ENCODE assay signal across 15 cellular contexts in the genomic region with DNA sequence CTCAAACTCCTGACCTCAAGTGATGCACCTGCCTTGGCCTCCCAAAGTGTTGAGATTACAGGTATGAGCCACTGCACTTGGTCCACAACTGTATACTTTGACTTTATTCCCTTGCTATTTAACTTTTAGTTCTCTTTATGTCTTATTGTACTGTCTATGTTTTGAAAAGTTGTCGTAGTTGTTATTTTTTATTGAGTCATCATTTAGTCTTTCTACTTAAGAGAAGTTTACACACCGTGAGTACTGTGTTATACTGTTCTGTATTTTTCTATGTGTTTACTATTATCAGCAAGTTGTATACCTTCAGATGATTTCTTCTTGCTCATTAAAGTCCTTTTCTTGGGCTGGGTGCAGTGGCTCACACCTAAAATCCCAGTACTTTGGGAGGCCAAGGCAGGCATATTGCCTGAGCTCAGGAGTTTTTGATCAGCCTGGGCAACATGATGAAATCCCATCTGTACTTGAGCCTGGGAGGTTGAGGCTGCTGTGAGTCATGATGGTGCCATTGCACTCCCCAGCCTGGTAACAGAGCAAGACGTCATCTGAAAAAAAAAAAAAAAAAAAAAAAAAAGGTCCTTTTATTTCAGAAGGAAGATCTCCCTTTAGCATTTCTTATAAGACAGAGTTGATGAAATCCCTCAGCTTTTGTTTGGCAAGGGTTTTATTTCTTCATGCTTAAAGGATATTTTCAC. TPM values are rescaled to one million over a fixed set of nuclear protein-coding genes. Genes with fewer than 3 reads are reported as not detected.
DNase-seq lines count a peak whose midpoint lies in the region; ATAC-seq and TF ChIP-seq lines count a peak whose summit lies in the region.
"Had no signal": no experiment of that assay in that cellular context is flagged by ENCODE, and none has a peak within 500 bp of the region (broad histone marks: within the 10 kb centered on the region; RNA-seq: fewer than 3 reads in every experiment).

No MANE protein-coding gene starts in this region.

- peak; percentile 97 for DNase-seq in AG10803 (ENCODE audit: low read depth)
- peak; percentile 81 for DNase-seq in HT1080 (ENCODE audit: low read depth)
- peak; percentile 32 to 77 (median 67) for DNase-seq in adrenal gland
- peak; percentile 85 to 91 for DNase-seq in foreskin fibroblast
- no peak for DNase-seq in endodermal cell
- no peak for DNase-seq in CD4-positive, alpha-beta T cell
- DNase-seq in WTC11 (ENCODE audit: low spot score), result no peak
- no peak for DNase-seq in NCI-H1417 (lab: John Stamatoyannopoulos, UW)
- DNase-seq: activated CD4-positive, alpha-beta memory T cell treated with anti-CD3 and anti-CD28 coated beads for 36 hours; activated gamma-delta T cell; caudate nucleus; naive thymus-derived CD8-positive, alpha-beta T cell; sigmoid colon; T-helper 2 cell had no signal

- H3K9me3 Mint-ChIP-seq in endodermal cell (peaks cover 24% of the 10 kb centered on the region), WTC11 (peaks cover 44% of the 10 kb centered on the region)
- H3K9me3 Mint-ChIP-seq in CD4-positive, alpha-beta T cell, result no peaks in the 10 kb centered on the region

- H3K27ac Mint-ChIP-seq in endodermal cell (no peak overlapping the region), WTC11 (no peak overlapping the region)
- no peak overlapping the region for H3K27ac Mint-ChIP-seq in CD4-positive, alpha-beta T cell
- H3K27ac Mint-ChIP-seq: activated CD4-positive, alpha-beta memory T cell treated with anti-CD3 and anti-CD28 coated beads for 36 hours; naive thymus-derived CD8-positive, alpha-beta T cell had no signal

- H3K4me1 ChIP-seq in adrenal gland (replicated peaks in 1 of 2) (no peaks in the 10 kb centered on the region), endodermal cell (ENCODE audit: control insufficient read depth, insufficient read depth, low read length) (no peaks in the 10 kb centered on the region)
- H3K4me1 ChIP-seq: sigmoid colon had no signal

- no peak for ATAC-seq in CD4-positive, alpha-beta T cell (ENCODE audit: poor library complexity)
- no peak for ATAC-seq in WTC11
- ATAC-seq: naive thymus-derived CD8-positive, alpha-beta T cell had no signal

- H3K4me3 ChIP-seq in AG10803 (ENCODE audit: low read length) (no peak overlapping the region), adrenal gland (no peak overlapping the region), foreskin fibroblast (ENCODE audit: low read depth in 1 of 2, low read length in 2 of 2) (no peak overlapping the region), endodermal cell (ENCODE audit: low read length) (no peak overlapping the region)
- H3K4me3 ChIP-seq: sigmoid colon had no signal

- no peaks in the 10 kb centered on the region for H3K27me3 Mint-ChIP-seq in endodermal cell (ENCODE audit: insufficient read depth)
- no peaks in the 10 kb centered on the region for H3K27me3 Mint-ChIP-seq in CD4-positive, alpha-beta T cell
- no peaks in the 10 kb centered on the region; the same call in 1 of the 2 replicates for H3K27me3 Mint-ChIP-seq in WTC11 (ENCODE audit: low read depth)
- H3K27me3 Mint-ChIP-seq: activated CD4-positive, alpha-beta memory T cell treated with anti-CD3 and anti-CD28 coated beads for 36 hours; naive thymus-derived CD8-positive, alpha-beta T cell had no signal

- H3K27ac ChIP-seq in adrenal gland, result no peak overlapping the region
- no peak overlapping the region for H3K27ac ChIP-seq in endodermal cell (ENCODE audit: low read depth, low read length)
- H3K27ac ChIP-seq in CD4-positive, alpha-beta T cell (ENCODE audit: low read depth, low read length), result no peak overlapping the region
- H3K27ac ChIP-seq: sigmoid colon had no signal

- H3K36me3 Mint-ChIP-seq in endodermal cell (ENCODE audit: low read depth) (no peaks in the 10 kb centered on the region), WTC11 (peaks cover 12% of the 10 kb centered on the region)
- no peaks in the 10 kb centered on the region for H3K36me3 Mint-ChIP-seq in CD4-positive, alpha-beta T cell (ENCODE audit: low read depth)

- H3K36me3 ChIP-seq in adrenal gland (replicated peaks in 1 of 2) (no peaks in the 10 kb centered on the region), endodermal cell (ENCODE audit: control insufficient read depth, insufficient read depth, low read length) (no peaks in the 10 kb centered on the region)
- H3K36me3 ChIP-seq: sigmoid colon had no signal

- CTCF ChIA-PET in CD4-positive, alpha-beta T cell (lab: Charles Lee), result no interaction called here
- CTCF ChIA-PET in WTC11 (lab: Charles Lee), result interaction anchor here (0.7 kb wide), 1 partner anchor 113 kb away, joined by 6 read pairs; no protein-coding TSS in a partner anchor

- no peak for TF ChIP-seq CTCF in AG10803 (conservative IDR thresholded peaks at IDR 0.05; ENCODE audit: low read length)
- no peak for TF ChIP-seq CTCF in adrenal gland (IDR thresholded peaks at IDR 0.05)
- no peak for TF ChIP-seq CTCF in foreskin fibroblast (IDR thresholded peaks at IDR 0.05; ENCODE audit: low read depth, low read length)
- no peak for TF ChIP-seq CTCF in endodermal cell (conservative IDR thresholded peaks at IDR 0.05)
- TF ChIP-seq CTCF in CD4-positive, alpha-beta T cell (IDR thresholded peaks at IDR 0.05), result no peak
- TF ChIP-seq CTCF in WTC11 (IDR thresholded peaks at IDR 0.05), result no peak

- H3K27me3 ChIP-seq in adrenal gland (no peaks in the 10 kb centered on the region), endodermal cell (ENCODE audit: control insufficient read depth, insufficient read depth, low read length, poor library complexity, severe bottlenecking) (no peaks in the 10 kb centered on the region)
- H3K27me3 ChIP-seq in CD4-positive, alpha-beta T cell (ENCODE audit: control insufficient read depth, insufficient read depth, low read length), result no peaks in the 10 kb centered on the region
- H3K27me3 ChIP-seq: sigmoid colon had no signal

- H3K9ac ChIP-seq in endodermal cell (ENCODE audit: extremely low read depth, low read length, poor library complexity, severe bottlenecking), result no peak overlapping the region

- 73 to 85% (median 80%) methylated on average over 3 of the region's 3 CpGs for WGBS in adrenal gland, 4 donors
- WGBS in endodermal cell (ENCODE audit: insufficient coverage in 1 of 2, insufficient read length in 1 of 2), 2 experiments, result 86 to 100% methylated on average over 1 to 3 of the region's 3 CpGs

- TF ChIP-seq POLR2A in adrenal gland (IDR thresholded peaks at IDR 0.05), result no peak

- intact Hi-C loops in adrenal gland (cut with DNase I), result no loop called here
- intact Hi-C loops in CD4-positive, alpha-beta T cell (cut with DNase I, micrococcal nuclease), result no loop called here

- H3K4me3 Mint-ChIP-seq in endodermal cell (no peak overlapping the region), WTC11 (no peak overlapping the region)
- H3K4me3 Mint-ChIP-seq in CD4-positive, alpha-beta T cell, result no peak overlapping the region
- H3K4me3 Mint-ChIP-seq: activated CD4-positive, alpha-beta memory T cell treated with anti-CD3 and anti-CD28 coated beads for 36 hours; naive thymus-derived CD8-positive, alpha-beta T cell had no signal

- POLR2A ChIA-PET in CD4-positive, alpha-beta T cell (lab: Charles Lee), result no interaction called here
- POLR2A ChIA-PET in WTC11 (lab: Charles Lee), result no interaction called here

- H3K9me3 ChIP-seq in adrenal gland (replicated peaks in 1 of 3) (no peaks in the 10 kb centered on the region), endodermal cell (ENCODE audit: control insufficient read depth, low read length) (peaks cover 16% of the 10 kb centered on the region)
- peaks cover 4% of the 10 kb centered on the region for H3K9me3 ChIP-seq in CD4-positive, alpha-beta T cell (ENCODE audit: control insufficient read depth, low read length)
- H3K9me3 ChIP-seq: sigmoid colon had no signal

- peaks cover 1% of the 10 kb centered on the region for H3K4me1 Mint-ChIP-seq in endodermal cell
- H3K4me1 Mint-ChIP-seq in CD4-positive, alpha-beta T cell (ENCODE audit: low read depth), result peaks cover 12% of the 10 kb centered on the region
- H3K4me1 Mint-ChIP-seq in WTC11, result peaks cover 8% of the 10 kb centered on the region

TF ChIP-seq in WTC11, 78 proteins besides CTCF, POLR2A, EP300 and RAD21 (continues in another document):
- TF ChIP-seq RORB (CRISPR knock-in tag; IDR thresholded peaks at IDR 0.05) (no peak), HMGXB4 (CRISPR knock-in tag; IDR thresholded peaks at IDR 0.05) (no peak), ZBTB21 (CRISPR knock-in tag; IDR thresholded peaks at IDR 0.05; ENCODE audit: borderline replicate concordance) (no peak)
- TF ChIP-seq, protein P1, sequence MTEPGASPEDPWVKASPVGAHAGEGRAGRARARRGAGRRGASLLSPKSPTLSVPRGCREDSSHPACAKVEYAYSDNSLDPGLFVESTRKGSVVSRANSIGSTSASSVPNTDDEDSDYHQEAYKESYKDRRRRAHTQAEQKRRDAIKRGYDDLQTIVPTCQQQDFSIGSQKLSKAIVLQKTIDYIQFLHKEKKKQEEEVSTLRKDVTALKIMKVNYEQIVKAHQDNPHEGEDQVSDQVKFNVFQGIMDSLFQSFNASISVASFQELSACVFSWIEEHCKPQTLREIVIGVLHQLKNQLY (CRISPR knock-in tag; IDR thresholded peaks at IDR 0.05), result no peak

RNA-seq across cellular contexts. Expression of gene TNFSF18, which starts 47.7 kb away (rescaled TPM):
- 0.03 TPM in 1 of 2 replicates, not detected in the other for total RNA-seq in HT1080 (2014; rRNA removed; shearing (Covaris generic))
- 0.06 and 0.19 TPM in 2 replicates for polyA plus RNA-seq in HT1080 (2015; cell fraction: cytosol; rRNA removed)
- polyA plus RNA-seq in HT1080 (2015; cell fraction: nucleus; rRNA removed), result not detected in 2 replicates
- total RNA-seq in adrenal gland (1 to 10 TPM in 1 of 8 donors, under 1 TPM in 1, not detected in 6; 0.32 to 1.0 TPM), endodermal cell (not detected), WTC11 (2021) (not detected in 3 replicates)
- polyA plus RNA-seq in adrenal gland, result under 1 TPM in 1 of 3 donors, not detected in 2; 0.07 TPM
- polyA plus RNA-seq in endodermal cell (2013, experiment 1 of 2), result not detected
- polyA plus RNA-seq in endodermal cell (2013, experiment 2 of 2), result not detected
- total RNA-seq in CD4-positive, alpha-beta T cell, result not detected
- total RNA-seq: activated CD4-positive, alpha-beta memory T cell treated with anti-CD3 and anti-CD28 coated beads for 36 hours; naive thymus-derived CD8-positive, alpha-beta T cell; OCI-LY7 had no signal
- polyA plus RNA-seq: naive thymus-derived CD8-positive, alpha-beta T cell had no signal

Comparison
In these comparisons a context has a peak if more than half of its experiments do, and no peak if none do; other contexts are left out.
1. DNase-seq: peak in AG10803 (single experiment), HT1080 (single experiment), adrenal gland (7 of 7) and foreskin fibroblast (2 of 2); none in endodermal cell (single experiment), CD4-positive, alpha-beta T cell (0 of 10), WTC11 (single experiment) and NCI-H1417 (0 of 3).